In genomic region chr7:134710511-134710853, GRCh38 we compare ENCODE assay signal across 16 cellular contexts.
A peak's percentile ranks its signal among the peaks of the same experiment; 100 is the strongest.
DNase-seq lines count a peak whose midpoint lies in the region; ATAC-seq and TF ChIP-seq lines count a peak whose summit lies in the region.
"Had no signal": no experiment of that assay in that cellular context is flagged by ENCODE, and none has a peak within 500 bp of the region (broad histone marks: within the 10 kb centered on the region; RNA-seq: fewer than 3 reads in every experiment).

No MANE protein-coding gene starts in this region.

- H3K27ac ChIP-seq in gastroesophageal sphincter (peak overlapping the region in 3 of 4 donors; percentile 77 to 81 (median 78)), testis (no peak overlapping the region)
- H3K27ac ChIP-seq: C4-2B, KMS-11 had no signal

- intact Hi-C loops in activated CD4-positive, alpha-beta memory T cell treated with anti-CD3 and anti-CD28 coated beads for 36 hours (cut with micrococcal nuclease), result loop anchor here (5.0 kb wide), 2 partner anchors 42 to 43 kb away; no protein-coding TSS in a partner anchor
- intact Hi-C loops in testis (cut with DNase I; ENCODE audit: low total_unique reads), result no loop called here

- no peaks in the 10 kb centered on the region for H3K27me3 ChIP-seq in gastroesophageal sphincter
- no peaks in the 10 kb centered on the region for H3K27me3 ChIP-seq in testis
- H3K27me3 ChIP-seq: stomach had no signal

- H3K27me3 Mint-ChIP-seq in activated CD4-positive, alpha-beta memory T cell treated with anti-CD3 and anti-CD28 coated beads for 36 hours, result no peaks in the 10 kb centered on the region
- H3K27me3 Mint-ChIP-seq in type B pancreatic cell, result no peaks in the 10 kb centered on the region

- WGBS in gastroesophageal sphincter (ENCODE audit: low coverage in 1 of 2), 2 donors, result no CpG with 5 or more reads among the region's 8 CpGs
- 91 to 92% methylated on average over 5 to 8 of the region's 8 CpGs for WGBS in testis, 2 donors

- H3K4me1 ChIP-seq in gastroesophageal sphincter (peaks cover 3 to 51% (median 7%) of the 10 kb centered on the region in 3 donors), testis (no peaks in the 10 kb centered on the region)

- no peak for TF ChIP-seq POLR2A in gastroesophageal sphincter (IDR thresholded peaks at IDR 0.05)
- no peak for TF ChIP-seq POLR2A in testis (IDR thresholded peaks at IDR 0.05)

- H3K36me3 ChIP-seq in gastroesophageal sphincter (no peaks in the 10 kb centered on the region), testis (ENCODE audit: low read depth, missing control alignments) (no peaks in the 10 kb centered on the region)
- H3K36me3 ChIP-seq: stomach had no signal

- CTCF ChIA-PET in activated CD4-positive, alpha-beta memory T cell treated with anti-CD3 and anti-CD28 coated beads for 36 hours (lab: Charles Lee), result interaction anchor here (0.8 kb wide), 1 partner anchor 63 kb away, joined by 3 read pairs; no protein-coding TSS in a partner anchor

- peaks cover 30% of the 10 kb centered on the region for H3K4me1 Mint-ChIP-seq in activated CD4-positive, alpha-beta memory T cell treated with anti-CD3 and anti-CD28 coated beads for 36 hours (ENCODE audit: low read depth)
- H3K4me1 Mint-ChIP-seq in type B pancreatic cell (ENCODE audit: unreplicated experiment), result peaks cover 23% of the 10 kb centered on the region

- H3K9me3 Mint-ChIP-seq in activated CD4-positive, alpha-beta memory T cell treated with anti-CD3 and anti-CD28 coated beads for 36 hours, result no peaks in the 10 kb centered on the region
- peaks cover 5% of the 10 kb centered on the region for H3K9me3 Mint-ChIP-seq in type B pancreatic cell

- TF ChIP-seq EP300 in gastroesophageal sphincter (IDR thresholded peaks at IDR 0.05), result no peak

- no peak for TF ChIP-seq CTCF in gastroesophageal sphincter (IDR thresholded peaks at IDR 0.05)
- TF ChIP-seq CTCF in type B pancreatic cell (conservative IDR thresholded peaks at IDR 0.05), result no peak
- no peak for TF ChIP-seq CTCF in testis (IDR thresholded peaks at IDR 0.05)

- POLR2A ChIA-PET in activated CD4-positive, alpha-beta memory T cell treated with anti-CD3 and anti-CD28 coated beads for 36 hours (lab: Charles Lee), result interaction anchor here (1.0 to 1.4 kb wide), 3 partner anchors 16 to 50 kb away, joined by 3 to 5 read pairs (median 3); no protein-coding TSS in a partner anchor

- H3K4me3 Mint-ChIP-seq in activated CD4-positive, alpha-beta memory T cell treated with anti-CD3 and anti-CD28 coated beads for 36 hours, result peak overlapping the region; percentile 76
- H3K4me3 Mint-ChIP-seq in type B pancreatic cell, result peak overlapping the region; percentile 74

- H3K36me3 Mint-ChIP-seq in activated CD4-positive, alpha-beta memory T cell treated with anti-CD3 and anti-CD28 coated beads for 36 hours, result no peaks in the 10 kb centered on the region
- peaks cover 3% of the 10 kb centered on the region for H3K36me3 Mint-ChIP-seq in type B pancreatic cell

- ATAC-seq in gastroesophageal sphincter (no peak), GM18502 (IDR thresholded peaks at IDR 0.05; ENCODE audit: poor library complexity, unreplicated experiment) (no peak)
- ATAC-seq: Panc1 had no signal

- H3K4me3 ChIP-seq in gastroesophageal sphincter (no peak overlapping the region), testis (no peak overlapping the region)
- H3K4me3 ChIP-seq: stomach had no signal

- H3K9me3 ChIP-seq in gastroesophageal sphincter (no peaks in the 10 kb centered on the region), testis (no peaks in the 10 kb centered on the region)
- H3K9me3 ChIP-seq: stomach had no signal

- H3K27ac Mint-ChIP-seq in activated CD4-positive, alpha-beta memory T cell treated with anti-CD3 and anti-CD28 coated beads for 36 hours, result peak overlapping the region; percentile 97
- peak overlapping the region; percentile 94 for H3K27ac Mint-ChIP-seq in type B pancreatic cell

- DNase-seq in stimulated activated CD4-positive, alpha-beta T cell treated with anti-CD3 and anti-CD28 coated beads, Interleukin-1b, Interleukin-23, amount 100 ng/mL, for 48 hours, result peak; percentile 37
- no peak for DNase-seq in stimulated activated CD4-positive, alpha-beta T cell treated with anti-CD3 and anti-CD28 coated beads, Interleukin-4, amount 100 ng/mL, for 1 hour
- DNase-seq in activated CD4-positive, alpha-beta memory T cell treated with anti-CD3 and anti-CD28 coated beads for 36 hours, result peak; percentile 34
- no peak for DNase-seq in type B pancreatic cell (ENCODE audit: extremely low spot score, unreplicated experiment)
- no peak for DNase-seq in testis
- DNase-seq in AG08396 (ENCODE audit: low spot score), result no peak
- DNase-seq: GOT3, NCI-H1694, NCI-H524, posterior cingulate gyrus, stomach had no signal

Comparison
In these comparisons a context has a peak if more than half of its experiments do, and no peak if none do; other contexts are left out.
1. DNase-seq: peak in stimulated activated CD4-positive, alpha-beta T cell treated with anti-CD3 and anti-CD28 coated beads, Interleukin-1b, Interleukin-23, amount 100 ng/mL, for 48 hours (single experiment) and activated CD4-positive, alpha-beta memory T cell treated with anti-CD3 and anti-CD28 coated beads for 36 hours (single experiment); none in stimulated activated CD4-positive, alpha-beta T cell treated with anti-CD3 and anti-CD28 coated beads, Interleukin-4, amount 100 ng/mL, for 1 hour (single experiment), type B pancreatic cell (single experiment), testis (single experiment) and AG08396 (single experiment).
2. H3K27ac ChIP-seq: peak in gastroesophageal sphincter (3 of 4); none in testis (0 of 2).